In genomic region chr1:17397910-17398700, GRCh38 we compare ENCODE assay signal across 25 cellular contexts. TPM values are rescaled to one million over a fixed set of nuclear protein-coding genes. Genes with fewer than 3 reads are reported as not detected.
"Had no signal": no experiment of that assay in that cellular context is flagged by ENCODE, and none has a peak within 500 bp of the region (broad histone marks: within the 10 kb centered on the region; RNA-seq: fewer than 3 reads in every experiment).

No MANE protein-coding gene starts in this region.

- H3K9me3 ChIP-seq: body of pancreas, colonic mucosa, mucosa of descending colon, prostate gland, tibial nerve, vagina had no signal

- H3K36me3 ChIP-seq: colonic mucosa, prostate gland, tibial nerve, vagina had no signal

- H3K27ac ChIP-seq: body of pancreas, colonic mucosa, prostate gland, skin epidermis, tibial nerve, vagina, VCaP had no signal

- FAIRE-seq: endometrium, keratinocyte had no signal

- H3K27me3 ChIP-seq: body of pancreas, colonic mucosa, tibial nerve, vagina had no signal

- H3K4me1 ChIP-seq: body of pancreas, colonic mucosa, tibial nerve, vagina had no signal

- H3K4me3 ChIP-seq: body of pancreas, colonic mucosa, mucosa of descending colon, prostate gland, skin epidermis, tibial nerve, vagina had no signal

- DNase-seq: activated CD4-positive, alpha-beta T cell treated with anti-CD3 and anti-CD28 coated beads for 36 hours; activated CD8-positive, alpha-beta memory T cell treated with anti-CD3 and anti-CD28 coated beads, Interleukin-2, amount 50 U/mL, for 48 hours; activated gamma-delta T cell treated with Interleukin-2 at 50 U/mL for 16 hours; central memory CD4-positive, alpha-beta T cell; colonic mucosa; hippocampal formation; mucosa of descending colon; naive thymus-derived CD8-positive, alpha-beta T cell; nucleus accumbens; right cardiac atrium; stimulated activated CD4-positive, alpha-beta T cell treated with anti-CD3 and anti-CD28 coated beads, Interleukin-15, amount 100 ng/mL, for 24 hours; stimulated activated CD4-positive, alpha-beta T cell treated with anti-CD3 and anti-CD28 coated beads, Interleukin-4, amount 100 ng/mL, for 1 hour; stimulated activated naive B cell treated with anti-CD40 and anti-IgM and Interleukin-4, amounts not matched to agents 10 μg/mL and 1 μg/mL and 100 μg/mL, for 72 hours; T1000 had no signal

- ATAC-seq: activated CD4-positive, alpha-beta T cell treated with anti-CD3 and anti-CD28 coated beads for 36 hours; body of pancreas; esophagus mucosa; left lobe of liver; mucosa of descending colon; naive thymus-derived CD8-positive, alpha-beta T cell; right cardiac atrium; stimulated activated naive B cell treated with anti-CD40 and anti-IgM and Interleukin-4, amounts not matched to agents 10 μg/mL and 1 μg/mL and 100 μg/mL, for 72 hours had no signal

RNA-seq across cellular contexts. Expression of gene PADI6, which starts 26.1 kb away (rescaled TPM):
- total RNA-seq: activated CD4-positive, alpha-beta T cell treated with anti-CD3 and anti-CD28 coated beads for 36 hours; body of pancreas; colonic mucosa; esophagus mucosa; glomerular endothelial cell; left lobe of liver; mucosa of descending colon; naive thymus-derived CD8-positive, alpha-beta T cell; prostate gland; right cardiac atrium; tibial nerve; vagina had no signal
- polyA plus RNA-seq: keratinocyte; naive thymus-derived CD8-positive, alpha-beta T cell; right cardiac atrium had no signal
